In the genomic region with DNA sequence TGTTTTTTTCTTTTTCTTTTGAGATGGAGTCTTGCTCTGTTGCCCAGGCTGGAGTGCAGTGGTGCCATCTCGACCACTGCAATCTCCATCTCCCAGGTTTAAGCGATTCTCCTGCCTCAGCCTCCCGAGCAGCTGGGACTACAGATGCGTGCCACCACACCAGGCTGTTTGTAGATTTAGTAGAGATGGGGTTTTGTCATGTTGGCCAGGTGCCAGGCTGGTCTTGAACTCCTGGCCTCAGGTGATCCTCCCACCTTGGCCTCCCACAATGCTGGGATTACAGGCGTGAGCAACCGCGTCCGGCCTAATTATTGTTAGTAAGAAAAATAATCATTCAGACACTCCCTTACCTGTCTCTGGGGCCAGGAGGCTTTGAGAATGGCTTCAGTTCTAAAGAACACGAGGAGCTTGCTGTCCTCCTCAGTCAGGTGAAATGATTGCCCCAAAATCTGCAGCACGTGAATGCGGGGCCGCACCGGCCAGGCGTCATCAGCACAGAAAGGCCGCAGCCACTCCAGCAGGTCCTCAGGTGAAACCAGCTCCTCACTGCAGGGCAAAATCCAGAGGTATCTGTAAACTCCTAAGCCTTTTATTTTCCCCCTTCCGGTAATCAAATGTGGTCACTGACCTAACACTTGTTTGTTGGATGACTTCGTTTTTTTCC, we compare ENCODE assay signal across 21 cellular contexts.
"Had no signal": no experiment of that assay in that cellular context is flagged by ENCODE, and none has a peak within 500 bp of the region (broad histone marks: within the 10 kb centered on the region; RNA-seq: fewer than 3 reads in every experiment).

No MANE protein-coding gene starts in this region.

- H3K27me3 ChIP-seq: ovary, right atrium auricular region, stomach, testis, thyroid gland, transverse colon, upper lobe of left lung, vagina had no signal

- H3K27ac ChIP-seq: lower lobe of right lung, ovary, right atrium auricular region, skin epidermis, stomach, testis, thyroid gland, transverse colon, upper lobe of left lung, vagina had no signal

- H3K36me3 ChIP-seq: ovary, transverse colon had no signal

- H3K4me3 ChIP-seq: lower lobe of right lung, ovary, right atrium auricular region, skin epidermis, stomach, testis, thyroid gland, transverse colon, upper lobe of left lung, vagina had no signal

- DNase-seq: hippocampal formation; kidney glomerular epithelial cell; left cardiac atrium; left ventricle myocardium superior; lower lobe of right lung; mammary epithelial cell; mesenchymal stem cell; naive thymus-derived CD8-positive, alpha-beta T cell; stimulated activated naive B cell treated with anti-CD40 and anti-IgM and Interleukin-4, amounts not matched to agents 10 μg/mL and 1 μg/mL and 100 μg/mL, for 72 hours; stimulated activated naive CD8-positive, alpha-beta T cell treated with anti-CD3 and anti-CD28 coated beads, Interleukin-15, Interleukin-2, amounts not matched to agents 100 U/mL and 50 U/mL, for 24 hours; stomach; testis; thyroid gland; transverse colon had no signal

- ATAC-seq: left cardiac atrium; left lobe of liver; left ventricle myocardium superior; lower lobe of right lung; naive thymus-derived CD8-positive, alpha-beta T cell; sciatic nerve; stimulated activated naive B cell treated with anti-CD40 and anti-IgM and Interleukin-4, amounts not matched to agents 10 μg/mL and 1 μg/mL and 100 μg/mL, for 72 hours; stimulated activated naive CD8-positive, alpha-beta T cell treated with anti-CD3 and anti-CD28 coated beads, Interleukin-15, Interleukin-2, amounts not matched to agents 100 U/mL and 50 U/mL, for 24 hours had no signal

- H3K9me3 ChIP-seq: lower lobe of right lung, ovary, right atrium auricular region, stomach, testis, thyroid gland, transverse colon, upper lobe of left lung, vagina had no signal

- H3K4me1 ChIP-seq: lower lobe of right lung, right atrium auricular region, stomach, thyroid gland, transverse colon, upper lobe of left lung, vagina had no signal
